ENCODE assay signal across 15 cellular contexts in genomic region chr7:101891936-101892640, GRCh38.
DNase-seq lines count a peak whose midpoint lies in the region; ATAC-seq, FAIRE-seq and TF ChIP-seq lines count a peak whose summit lies in the region.
"Had no signal": no experiment of that assay in that cellular context is flagged by ENCODE, and none has a peak within 500 bp of the region (broad histone marks: within the 10 kb centered on the region; RNA-seq: fewer than 3 reads in every experiment).

No MANE protein-coding gene starts in this region.

- no peak for TF ChIP-seq CTCF in AG10803 (conservative IDR thresholded peaks at IDR 0.05; ENCODE audit: low read length)
- TF ChIP-seq CTCF in HEK293 (tag by site-specific recombination; IDR thresholded peaks at IDR 0.05): no peak
- no peak for TF ChIP-seq CTCF in astrocyte (IDR thresholded peaks at IDR 0.05; ENCODE audit: insufficient read depth, low read depth, low read length)
- no peak for TF ChIP-seq CTCF in lower lobe of right lung (IDR thresholded peaks at IDR 0.05)
- TF ChIP-seq CTCF in activated CD8-positive, alpha-beta T cell treated with anti-CD3 and anti-CD28 coated beads for 36 hours (IDR thresholded peaks at IDR 0.05): no peak

- CTCF ChIA-PET in HEK293 (lab: Yijun Ruan, JAX): no interaction called here
- CTCF ChIA-PET in activated CD8-positive, alpha-beta T cell treated with anti-CD3 and anti-CD28 coated beads for 36 hours (lab: Charles Lee): no interaction called here

- POLR2A ChIA-PET in HEK293 (lab: Yijun Ruan, JAX): no interaction called here
- POLR2A ChIA-PET in activated CD8-positive, alpha-beta T cell treated with anti-CD3 and anti-CD28 coated beads for 36 hours (lab: Charles Lee): no interaction called here

- no peaks in the 10 kb centered on the region for H3K9me3 Mint-ChIP-seq in astrocyte (ENCODE audit: unreplicated experiment)
- no peaks in the 10 kb centered on the region for H3K9me3 Mint-ChIP-seq in activated CD8-positive, alpha-beta T cell treated with anti-CD3 and anti-CD28 coated beads for 36 hours
- H3K9me3 Mint-ChIP-seq: activated B cell treated with CpG ODN at 0.5 μM for 24 hours; activated naive CD8-positive, alpha-beta T cell treated with anti-CD3 and anti-CD28 coated beads for 36 hours had no signal

- DNase-seq in AG10803 (ENCODE audit: low read depth) (peak; percentile 60), astrocyte (ENCODE audit: low read depth) (no peak), lower lobe of right lung (peak; percentile 30), DMS53 treated with DMSO at 0.1 percent for 48 hours (lab: John Stamatoyannopoulos, UW; ENCODE audit: unreplicated experiment) (no peak), GM19238 (ENCODE audit: insufficient read length, low spot score) (no peak)
- no peak for DNase-seq in activated CD8-positive, alpha-beta T cell treated with anti-CD3 and anti-CD28 coated beads for 36 hours
- DNase-seq: activated B cell treated with CpG ODN at 0.5 μM for 24 hours; activated naive CD8-positive, alpha-beta T cell treated with anti-CD3 and anti-CD28 coated beads for 36 hours; AML-193; erythroblast; NCI-H1930; NCI-H69 had no signal

- no peaks in the 10 kb centered on the region for H3K36me3 ChIP-seq in HEK293 (ENCODE audit: control insufficient read depth in 2 of 2, insufficient read depth in 1 of 2, low read length in 2 of 2)
- no peaks in the 10 kb centered on the region for H3K36me3 ChIP-seq in astrocyte (ENCODE audit: insufficient read depth, low read length)
- H3K36me3 ChIP-seq in lower lobe of right lung: no peaks in the 10 kb centered on the region

- no peak for FAIRE-seq in astrocyte (lab: Jason Lieb, UNC)

- H3K9ac ChIP-seq in astrocyte (ENCODE audit: low read length): no peak overlapping the region

- H3K4me3 Mint-ChIP-seq in astrocyte (ENCODE audit: unreplicated experiment): no peak overlapping the region
- no peak overlapping the region for H3K4me3 Mint-ChIP-seq in activated CD8-positive, alpha-beta T cell treated with anti-CD3 and anti-CD28 coated beads for 36 hours
- H3K4me3 Mint-ChIP-seq: activated B cell treated with CpG ODN at 0.5 μM for 24 hours; activated naive CD8-positive, alpha-beta T cell treated with anti-CD3 and anti-CD28 coated beads for 36 hours had no signal

- peaks cover 8% of the 10 kb centered on the region for H3K4me1 Mint-ChIP-seq in astrocyte (ENCODE audit: low read depth, unreplicated experiment)
- peaks cover 9% of the 10 kb centered on the region for H3K4me1 Mint-ChIP-seq in activated CD8-positive, alpha-beta T cell treated with anti-CD3 and anti-CD28 coated beads for 36 hours (ENCODE audit: low read depth)

- ATAC-seq in lower lobe of right lung (peak; percentile 53 to 58), HG03571 (IDR thresholded peaks at IDR 0.05; ENCODE audit: unreplicated experiment) (no peak)
- no peak for ATAC-seq in activated CD8-positive, alpha-beta T cell treated with anti-CD3 and anti-CD28 coated beads for 36 hours

- no peaks in the 10 kb centered on the region for H3K27me3 Mint-ChIP-seq in astrocyte (ENCODE audit: low read depth, unreplicated experiment)
- H3K27me3 Mint-ChIP-seq in activated CD8-positive, alpha-beta T cell treated with anti-CD3 and anti-CD28 coated beads for 36 hours: no peaks in the 10 kb centered on the region
- H3K27me3 Mint-ChIP-seq: activated B cell treated with CpG ODN at 0.5 μM for 24 hours; activated naive CD8-positive, alpha-beta T cell treated with anti-CD3 and anti-CD28 coated beads for 36 hours; progenitor cell of endocrine pancreas had no signal

- H4K20me1 ChIP-seq in astrocyte (ENCODE audit: insufficient read depth, low read length): peaks cover 70% of the 10 kb centered on the region

- peak overlapping the region; percentile 0 for H3K4me2 ChIP-seq in astrocyte (ENCODE audit: low read length)

- no peaks in the 10 kb centered on the region for H3K9me3 ChIP-seq in HEK293 (ENCODE audit: control insufficient read depth, insufficient read depth, low read depth, low read length)
- no peaks in the 10 kb centered on the region for H3K9me3 ChIP-seq in astrocyte (ENCODE audit: insufficient read depth, low read depth, low read length)
- H3K9me3 ChIP-seq in lower lobe of right lung: no peaks in the 10 kb centered on the region

- H3K27ac ChIP-seq in HEK293 (ENCODE audit: extremely low read depth, low read depth, low read length) (no peak overlapping the region), astrocyte (ENCODE audit: low read depth, low read length) (no peak overlapping the region), lower lobe of right lung (no peak overlapping the region)

- H3K4me3 ChIP-seq in AG10803 (ENCODE audit: low read length) (peak overlapping the region; percentile 8; the same call in 1 of the 2 replicates), HEK293 (ENCODE audit: low read depth, low read length) (no peak overlapping the region), astrocyte (ENCODE audit: insufficient read depth, low read depth, low read length) (no peak overlapping the region), lower lobe of right lung (no peak overlapping the region)

- no peak overlapping the region for H2AFZ ChIP-seq in astrocyte (ENCODE audit: low read depth, low read length)

- H3K36me3 Mint-ChIP-seq in astrocyte (ENCODE audit: low read depth, unreplicated experiment): peaks cover 2% of the 10 kb centered on the region
- no peaks in the 10 kb centered on the region for H3K36me3 Mint-ChIP-seq in activated CD8-positive, alpha-beta T cell treated with anti-CD3 and anti-CD28 coated beads for 36 hours (ENCODE audit: low read depth)

- intact Hi-C loops in lower lobe of right lung (cut with DNase I): no loop called here
- intact Hi-C loops in activated CD8-positive, alpha-beta T cell treated with anti-CD3 and anti-CD28 coated beads for 36 hours (cut with micrococcal nuclease): no loop called here

- H3K27ac Mint-ChIP-seq in astrocyte (ENCODE audit: unreplicated experiment): no peak overlapping the region
- no peak overlapping the region for H3K27ac Mint-ChIP-seq in activated CD8-positive, alpha-beta T cell treated with anti-CD3 and anti-CD28 coated beads for 36 hours
- H3K27ac Mint-ChIP-seq: activated B cell treated with CpG ODN at 0.5 μM for 24 hours; activated naive CD8-positive, alpha-beta T cell treated with anti-CD3 and anti-CD28 coated beads for 36 hours; progenitor cell of endocrine pancreas had no signal

- peaks cover 61% of the 10 kb centered on the region for H3K79me2 ChIP-seq in astrocyte (ENCODE audit: insufficient read depth, low read length)

- H3K27me3 ChIP-seq in astrocyte (ENCODE audit: insufficient read depth, low read length): no peaks in the 10 kb centered on the region
- H3K27me3 ChIP-seq in lower lobe of right lung (ENCODE audit: low read depth): no peaks in the 10 kb centered on the region

- H3K4me1 ChIP-seq in HEK293 (ENCODE audit: control insufficient read depth, insufficient read depth, low read length) (0 out of 2 replicates have a peak, but pooled peaks cover 3% of the 10 kb centered on the region), astrocyte (ENCODE audit: insufficient read depth, low read length) (no peaks in the 10 kb centered on the region), lower lobe of right lung (peaks cover 15% of the 10 kb centered on the region)

TF ChIP-seq in HEK293, 187 proteins besides CTCF, POLR2A, EP300 and RAD21:
- TF ChIP-seq ZNF341 (tag by site-specific recombination; IDR thresholded peaks at IDR 0.05; ENCODE audit: low read depth): no peak
- peak; percentile 72 for TF ChIP-seq ZNF600 (tag by site-specific recombination; IDR thresholded peaks at IDR 0.05)

Comparison
In these comparisons a context has a peak if more than half of its experiments do, and no peak if none do; other contexts are left out.
1. DNase-seq: peak in AG10803 (single experiment) and lower lobe of right lung (single experiment); none in astrocyte (single experiment), activated CD8-positive, alpha-beta T cell treated with anti-CD3 and anti-CD28 coated beads for 36 hours (single experiment), DMS53 treated with DMSO at 0.1 percent for 48 hours (single experiment) and GM19238 (single experiment).
2. ATAC-seq: peak in lower lobe of right lung (2 of 2); none in HG03571 (single experiment) and activated CD8-positive, alpha-beta T cell treated with anti-CD3 and anti-CD28 coated beads for 36 hours (single experiment).